24 cellular contexts compared by ENCODE assay signal in the genomic region with DNA sequence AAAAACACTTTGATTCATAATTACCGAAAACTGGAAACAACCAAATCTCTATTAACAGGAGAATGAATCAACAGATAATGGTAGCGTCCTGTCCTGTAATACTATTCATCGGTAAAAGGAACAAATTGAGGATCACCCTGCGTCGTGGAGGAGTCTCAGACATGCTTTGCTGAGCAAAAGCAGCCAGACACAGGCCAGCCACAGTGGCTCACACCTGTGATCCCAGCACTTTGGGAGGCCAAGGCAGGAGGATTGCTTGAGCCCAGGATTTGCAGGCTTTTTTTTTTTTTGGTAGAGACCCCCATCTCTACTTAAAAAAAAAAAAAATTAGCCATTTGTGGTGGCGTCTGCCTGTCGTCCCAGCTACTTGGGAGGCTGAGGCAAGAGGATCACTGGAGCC. TPM values are rescaled to one million over a fixed set of nuclear protein-coding genes. Genes with fewer than 3 reads are reported as not detected.
"Had no signal": no experiment of that assay in that cellular context is flagged by ENCODE, and none has a peak within 500 bp of the region (broad histone marks: within the 10 kb centered on the region; RNA-seq: fewer than 3 reads in every experiment).

No MANE protein-coding gene starts in this region.

- DNase-seq: activated B cell treated with CpG ODN at 0.5 μM for 24 hours; activated CD4-positive, alpha-beta memory T cell treated with anti-CD3 and anti-CD28 coated beads for 36 hours; activated CD4-positive, alpha-beta T cell treated with anti-CD3 and anti-CD28 coated beads for 36 hours; activated effector memory CD4-positive, alpha-beta T cell treated with anti-CD3 and anti-CD28 coated beads, Interleukin-2, amount 50 U/mL, for 16 hours; activated naive CD4-positive, alpha-beta T cell treated with anti-CD3 and anti-CD28 coated beads, Interleukin-2, amount 10 ng/mL, durations not matched to agents 7 days and 5 days; body of pancreas; dermis blood vessel endothelial cell; effector memory CD4-positive, alpha-beta T cell; glutamatergic neuron; hippocampal formation; kidney glomerular epithelial cell; left lung; naive thymus-derived CD8-positive, alpha-beta T cell; retina; sigmoid colon; stimulated activated CD4-positive, alpha-beta T cell treated with anti-CD3 and anti-CD28 coated beads, Interleukin-4, amount 100 ng/mL, for 1 hour; stimulated activated naive CD4-positive, alpha-beta T cell treated with Interleukin-2 at 50 U/mL for 16 hours; T-helper 1 cell; T1000 had no signal

- H3K4me3 ChIP-seq: body of pancreas, left lung, lung, sigmoid colon, tibial nerve had no signal

- H3K27ac Mint-ChIP-seq: activated B cell treated with CpG ODN at 0.5 μM for 24 hours; activated CD4-positive, alpha-beta memory T cell treated with anti-CD3 and anti-CD28 coated beads for 36 hours; activated CD4-positive, alpha-beta T cell treated with anti-CD3 and anti-CD28 coated beads for 36 hours; activated naive CD4-positive, alpha-beta T cell treated with anti-CD3 and anti-CD28 coated beads, Interleukin-2, amount 10 ng/mL, durations not matched to agents 7 days and 5 days had no signal

- FAIRE-seq: endothelial cell of umbilical vein, frontal cortex had no signal

- ATAC-seq: activated CD4-positive, alpha-beta T cell treated with anti-CD3 and anti-CD28 coated beads for 36 hours; body of pancreas; left lung; naive thymus-derived CD8-positive, alpha-beta T cell had no signal

- H3K4me1 Mint-ChIP-seq: activated CD4-positive, alpha-beta T cell treated with anti-CD3 and anti-CD28 coated beads for 36 hours; activated naive CD4-positive, alpha-beta T cell treated with anti-CD3 and anti-CD28 coated beads, Interleukin-2, amount 10 ng/mL, durations not matched to agents 7 days and 5 days had no signal

- H3K27ac ChIP-seq: body of pancreas, left lung, sigmoid colon had no signal

- H3K27me3 ChIP-seq: body of pancreas, left lung, sigmoid colon, tibial nerve had no signal

- H3K4me3 Mint-ChIP-seq: activated B cell treated with CpG ODN at 0.5 μM for 24 hours; activated CD4-positive, alpha-beta memory T cell treated with anti-CD3 and anti-CD28 coated beads for 36 hours; activated CD4-positive, alpha-beta T cell treated with anti-CD3 and anti-CD28 coated beads for 36 hours; activated naive CD4-positive, alpha-beta T cell treated with anti-CD3 and anti-CD28 coated beads, Interleukin-2, amount 10 ng/mL, durations not matched to agents 7 days and 5 days; naive thymus-derived CD8-positive, alpha-beta T cell had no signal

- H3K27me3 Mint-ChIP-seq: activated B cell treated with CpG ODN at 0.5 μM for 24 hours; activated CD4-positive, alpha-beta memory T cell treated with anti-CD3 and anti-CD28 coated beads for 36 hours; activated CD4-positive, alpha-beta T cell treated with anti-CD3 and anti-CD28 coated beads for 36 hours; activated naive CD4-positive, alpha-beta T cell treated with anti-CD3 and anti-CD28 coated beads, Interleukin-2, amount 10 ng/mL, durations not matched to agents 7 days and 5 days; naive thymus-derived CD8-positive, alpha-beta T cell; progenitor cell of endocrine pancreas had no signal

- H3K4me1 ChIP-seq: body of pancreas, sigmoid colon had no signal

- H3K9me3 ChIP-seq: body of pancreas, left lung, sigmoid colon, tibial nerve had no signal

- H3K9me3 Mint-ChIP-seq: activated B cell treated with CpG ODN at 0.5 μM for 24 hours; activated CD4-positive, alpha-beta memory T cell treated with anti-CD3 and anti-CD28 coated beads for 36 hours; activated naive CD4-positive, alpha-beta T cell treated with anti-CD3 and anti-CD28 coated beads, Interleukin-2, amount 10 ng/mL, durations not matched to agents 7 days and 5 days; naive thymus-derived CD8-positive, alpha-beta T cell had no signal

RNA-seq across cellular contexts. Expression of a gene that starts 34.1 kb away (rescaled TPM):
- total RNA-seq: activated CD4-positive, alpha-beta T cell treated with anti-CD3 and anti-CD28 coated beads for 36 hours had no signal
- polyA plus RNA-seq: naive thymus-derived CD8-positive, alpha-beta T cell had no signal
